ENCODE assay signal across 16 cellular contexts in the genomic region with DNA sequence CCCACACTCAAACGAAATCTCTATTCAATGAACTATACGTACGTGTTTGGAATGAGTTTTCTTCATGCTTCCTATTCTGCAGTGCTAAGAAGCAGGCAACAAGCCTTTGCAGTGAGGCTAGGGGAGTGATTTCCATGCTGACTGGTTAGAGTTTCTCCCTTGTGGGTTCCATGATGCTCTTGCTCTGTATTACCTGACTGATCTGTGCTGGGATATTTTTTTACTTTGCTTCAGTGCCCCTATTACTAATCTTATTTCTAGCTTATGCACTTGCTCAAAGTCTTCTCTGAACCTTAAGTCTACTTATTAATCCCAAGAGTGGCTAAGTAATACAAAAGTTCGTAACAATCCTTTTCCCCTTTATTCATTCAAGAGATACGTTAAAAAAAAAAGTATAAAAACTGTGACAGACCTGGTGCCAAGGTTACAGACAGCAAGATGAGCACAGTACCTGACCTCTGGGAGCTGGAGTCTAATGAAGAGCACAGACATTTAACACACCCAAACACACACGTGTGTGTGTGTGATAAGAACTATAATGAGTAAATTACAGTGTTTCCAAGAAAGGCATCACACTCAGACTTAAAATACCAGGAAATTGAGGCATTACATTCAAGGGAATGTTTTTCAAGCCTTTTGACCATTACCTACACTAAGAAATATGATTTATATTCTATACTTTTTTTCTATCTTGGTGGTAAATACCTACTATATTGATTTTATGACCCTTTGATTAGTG.
"Had no signal": no experiment of that assay in that cellular context is flagged by ENCODE, and none has a peak within 500 bp of the region (broad histone marks: within the 10 kb centered on the region; RNA-seq: fewer than 3 reads in every experiment).

No MANE protein-coding gene starts in this region.

- DNase-seq: activated CD4-positive, alpha-beta T cell treated with anti-CD3 and anti-CD28 coated beads, Interleukin-2, amount 10 ng/mL, durations not matched to agents 7 days and 5 days; activated CD4-positive, CD25-positive, alpha-beta regulatory T cell; activated CD8-positive, alpha-beta memory T cell treated with anti-CD3 and anti-CD28 coated beads for 24 hours; activated naive CD4-positive, alpha-beta T cell treated with Interleukin-2 at 50 U/mL for 16 hours; body of pancreas; effector memory CD8-positive, alpha-beta T cell; glutamatergic neuron; sigmoid colon; stimulated activated CD4-positive, alpha-beta T cell treated with anti-CD3 and anti-CD28 coated beads, Interleukin-4, amount 100 ng/mL, for 1 hour; stimulated activated CD8-positive, alpha-beta memory T cell treated with anti-CD3 and anti-CD28 coated beads, Interleukin-4, amount 100 ng/mL, for 48 hours; stimulated activated naive CD8-positive, alpha-beta T cell treated with anti-CD3 and anti-CD28 coated beads, Interleukin-15, amount 100 ng/mL, for 72 hours; T-cell; testis had no signal

- H3K4me3 Mint-ChIP-seq: activated CD4-positive, alpha-beta T cell treated with anti-CD3 and anti-CD28 coated beads, Interleukin-2, amount 10 ng/mL, durations not matched to agents 7 days and 5 days; dendritic cell treated with granulocyte-macrophage colony-stimulating factor and Interleukin-4, amounts not matched to agents 40 ng/mL and 50 ng/mL, for 4 days; effector memory CD8-positive, alpha-beta T cell; nephron; stimulated activated naive CD8-positive, alpha-beta T cell treated with anti-CD3 and anti-CD28 coated beads, Interleukin-15, amount 100 ng/mL, for 72 hours; T-cell had no signal

- H3K9me3 Mint-ChIP-seq: activated CD4-positive, alpha-beta T cell treated with anti-CD3 and anti-CD28 coated beads, Interleukin-2, amount 10 ng/mL, durations not matched to agents 7 days and 5 days; dendritic cell treated with granulocyte-macrophage colony-stimulating factor and Interleukin-4, amounts not matched to agents 40 ng/mL and 50 ng/mL, for 4 days; effector memory CD8-positive, alpha-beta T cell; nephron; stimulated activated naive CD8-positive, alpha-beta T cell treated with anti-CD3 and anti-CD28 coated beads, Interleukin-15, amount 100 ng/mL, for 72 hours; T-cell had no signal

- ATAC-seq: body of pancreas; effector memory CD8-positive, alpha-beta T cell; left lobe of liver; stimulated activated naive CD8-positive, alpha-beta T cell treated with anti-CD3 and anti-CD28 coated beads, Interleukin-15, amount 100 ng/mL, for 72 hours; T-cell had no signal

- H3K27ac Mint-ChIP-seq: activated CD4-positive, alpha-beta T cell treated with anti-CD3 and anti-CD28 coated beads, Interleukin-2, amount 10 ng/mL, durations not matched to agents 7 days and 5 days; dendritic cell treated with granulocyte-macrophage colony-stimulating factor and Interleukin-4, amounts not matched to agents 40 ng/mL and 50 ng/mL, for 4 days; effector memory CD8-positive, alpha-beta T cell; nephron; stimulated activated naive CD8-positive, alpha-beta T cell treated with anti-CD3 and anti-CD28 coated beads, Interleukin-15, amount 100 ng/mL, for 72 hours; T-cell had no signal

- H3K27ac ChIP-seq: body of pancreas, sigmoid colon, testis had no signal

- H3K27me3 Mint-ChIP-seq: activated CD4-positive, alpha-beta T cell treated with anti-CD3 and anti-CD28 coated beads, Interleukin-2, amount 10 ng/mL, durations not matched to agents 7 days and 5 days; dendritic cell treated with granulocyte-macrophage colony-stimulating factor and Interleukin-4, amounts not matched to agents 40 ng/mL and 50 ng/mL, for 4 days; effector memory CD8-positive, alpha-beta T cell; stimulated activated naive CD8-positive, alpha-beta T cell treated with anti-CD3 and anti-CD28 coated beads, Interleukin-15, amount 100 ng/mL, for 72 hours; T-cell had no signal

- H3K4me1 Mint-ChIP-seq: activated CD4-positive, alpha-beta T cell treated with anti-CD3 and anti-CD28 coated beads, Interleukin-2, amount 10 ng/mL, durations not matched to agents 7 days and 5 days; nephron; stimulated activated naive CD8-positive, alpha-beta T cell treated with anti-CD3 and anti-CD28 coated beads, Interleukin-15, amount 100 ng/mL, for 72 hours; T-cell had no signal

- H3K36me3 Mint-ChIP-seq: T-cell had no signal
